8 cellular contexts compared by ENCODE assay signal in genomic region chr11:110373061-110373702, GRCh38. TPM values are rescaled to one million over a fixed set of nuclear protein-coding genes. Genes with fewer than 3 reads are reported as not detected.
DNase-seq lines count a peak whose midpoint lies in the region; ATAC-seq lines count a peak whose summit lies in the region.

No MANE protein-coding gene starts in this region.

- no peaks in the 10 kb centered on the region for H3K36me3 Mint-ChIP-seq in activated T-cell treated with anti-CD3 and anti-CD28 coated beads, Interleukin-2, amount 50 U/mL, for 72 hours (ENCODE audit: insufficient read depth in 2 of 2)

- intact Hi-C loops in Right ventricle myocardium inferior (cut with DNase I), result no loop called here

- H3K4me1 Mint-ChIP-seq in activated T-cell treated with anti-CD3 and anti-CD28 coated beads, Interleukin-2, amount 50 U/mL, for 72 hours (ENCODE audit: low read depth), result peaks cover 47% of the 10 kb centered on the region

- DNase-seq in stimulated activated CD4-positive, alpha-beta T cell treated with anti-CD3 and anti-CD28 coated beads, Interleukin-15, amount 100 ng/mL, for 24 hours, result peak; percentile 35
- DNase-seq in stimulated activated CD4-positive, alpha-beta T cell treated with anti-CD3 and anti-CD28 coated beads, Interleukin-12 subunit alpha, Interleukin-12 subunit beta, amount 100 ng/mL, for 4 hours, result no peak
- DNase-seq in activated T-cell treated with anti-CD3 and anti-CD28 coated beads, Interleukin-2, amount 50 U/mL, for 72 hours, result peak; percentile 31 to 38
- no peak for DNase-seq in stimulated activated naive CD8-positive, alpha-beta T cell treated with anti-CD3 and anti-CD28 coated beads, Interleukin-15, Interleukin-2, amounts not matched to agents 100 U/mL and 50 U/mL, for 24 hours
- no peak for DNase-seq in NK-92 treated with Interleukin-12 subunit alpha and Interleukin-12 subunit beta, amount 100 ng/mL, for 24 hours (lab: John Stamatoyannopoulos, UW)
- DNase-seq in HuH-7.5 (ENCODE audit: low spot score) (no peak), Right ventricle myocardium inferior (ENCODE audit: missing footprints) (no peak)

- peaks cover 29% of the 10 kb centered on the region for H3K27me3 Mint-ChIP-seq in activated T-cell treated with anti-CD3 and anti-CD28 coated beads, Interleukin-2, amount 50 U/mL, for 72 hours (ENCODE audit: low read depth)

- peak; percentile 92 for ATAC-seq in HG03025 (IDR thresholded peaks at IDR 0.05; ENCODE audit: low FRiP score, unreplicated experiment)
- ATAC-seq in activated T-cell treated with anti-CD3 and anti-CD28 coated beads, Interleukin-2, amount 50 U/mL, for 72 hours (replicated peaks in 1 of 2), result peak; percentile 92 to 94
- ATAC-seq in stimulated activated naive CD8-positive, alpha-beta T cell treated with anti-CD3 and anti-CD28 coated beads, Interleukin-15, Interleukin-2, amounts not matched to agents 100 U/mL and 50 U/mL, for 24 hours, result peak; percentile 75
- no peak for ATAC-seq in Right ventricle myocardium inferior

- H3K27ac Mint-ChIP-seq in activated T-cell treated with anti-CD3 and anti-CD28 coated beads, Interleukin-2, amount 50 U/mL, for 72 hours, result no peak overlapping the region

- peak overlapping the region; percentile 15 to 48 for H3K4me3 Mint-ChIP-seq in activated T-cell treated with anti-CD3 and anti-CD28 coated beads, Interleukin-2, amount 50 U/mL, for 72 hours

- H3K9me3 Mint-ChIP-seq in activated T-cell treated with anti-CD3 and anti-CD28 coated beads, Interleukin-2, amount 50 U/mL, for 72 hours, result no peaks in the 10 kb centered on the region

RNA-seq across cellular contexts. Expression of gene FDX1, which starts 56.6 kb away (rescaled TPM):
- total RNA-seq in activated T-cell treated with anti-CD3 and anti-CD28 coated beads, Interleukin-2, amount 50 U/mL, for 72 hours, result 1 to 10 TPM; 7.7 to 8.0 TPM
- 22.5 TPM for total RNA-seq in Right ventricle myocardium inferior

Comparison
In these comparisons a context has a peak if more than half of its experiments do, and no peak if none do; other contexts are left out.
1. DNase-seq: peak in stimulated activated CD4-positive, alpha-beta T cell treated with anti-CD3 and anti-CD28 coated beads, Interleukin-15, amount 100 ng/mL, for 24 hours (single experiment) and activated T-cell treated with anti-CD3 and anti-CD28 coated beads, Interleukin-2, amount 50 U/mL, for 72 hours (2 of 2); none in stimulated activated CD4-positive, alpha-beta T cell treated with anti-CD3 and anti-CD28 coated beads, Interleukin-12 subunit alpha, Interleukin-12 subunit beta, amount 100 ng/mL, for 4 hours (single experiment), stimulated activated naive CD8-positive, alpha-beta T cell treated with anti-CD3 and anti-CD28 coated beads, Interleukin-15, Interleukin-2, amounts not matched to agents 100 U/mL and 50 U/mL, for 24 hours (single experiment), NK-92 treated with Interleukin-12 subunit alpha and Interleukin-12 subunit beta, amount 100 ng/mL, for 24 hours (single experiment), HuH-7.5 (single experiment) and Right ventricle myocardium inferior (single experiment).